In the genomic region with DNA sequence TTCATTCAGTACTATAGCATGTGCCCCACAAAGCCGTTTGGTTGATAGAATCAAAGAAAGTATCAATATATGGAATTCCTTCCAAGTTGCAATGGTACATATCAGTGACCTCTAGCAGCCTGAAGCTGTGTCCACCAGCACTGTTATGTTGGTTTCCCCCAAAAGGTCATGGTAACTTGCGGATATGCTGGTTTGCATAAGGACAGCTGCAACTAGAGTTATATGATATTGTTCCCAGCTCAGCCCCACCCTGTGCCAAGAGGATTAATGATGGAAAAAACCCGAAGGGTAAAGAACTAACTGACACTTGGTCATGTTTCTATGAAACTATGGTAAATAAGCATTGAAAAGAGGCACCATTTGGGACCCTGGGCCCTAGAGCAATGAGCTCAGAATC, we compare ENCODE assay signal across 15 cellular contexts.
DNase-seq lines count a peak whose midpoint lies in the region; ATAC-seq and TF ChIP-seq lines count a peak whose summit lies in the region.
"Had no signal": no experiment of that assay in that cellular context is flagged by ENCODE, and none has a peak within 500 bp of the region (broad histone marks: within the 10 kb centered on the region; RNA-seq: fewer than 3 reads in every experiment).

No MANE protein-coding gene starts in this region.

- CTCF ChIA-PET in MCF 10A (lab: Yijun Ruan, JAX) = interaction anchor here (0.6 to 2.5 kb wide), 9 partner anchors 10 to 378 kb away, joined by 3 to 16 read pairs (median 5); a partner anchor contains a TSS

- no peaks in the 10 kb centered on the region for H3K27me3 Mint-ChIP-seq in MCF 10A (ENCODE audit: insufficient read depth, unreplicated experiment)
- H3K27me3 Mint-ChIP-seq: CD4-positive, alpha-beta memory T cell; naive B cell had no signal

- TF ChIP-seq CTCF in MCF 10A (IDR thresholded peaks at IDR 0.05; ENCODE audit: unreplicated experiment) = no peak
- no peak for TF ChIP-seq CTCF in breast epithelium (IDR thresholded peaks at IDR 0.05)
- no peak for TF ChIP-seq CTCF in uterus (IDR thresholded peaks at IDR 0.05)
- TF ChIP-seq CTCF in MM.1S (IDR thresholded peaks at IDR 0.05; ENCODE audit: low read length) = no peak

- no peaks in the 10 kb centered on the region for H3K9me3 Mint-ChIP-seq in MCF 10A (ENCODE audit: unreplicated experiment)
- H3K9me3 Mint-ChIP-seq: CD4-positive, alpha-beta memory T cell; naive B cell had no signal

- H4K91ac ChIP-seq in mesenchymal stem cell (ENCODE audit: low read length) = no peak overlapping the region

- no peaks in the 10 kb centered on the region for H3K79me2 ChIP-seq in MM.1S (ENCODE audit: low read length)

- no peak overlapping the region for H3K4me3 Mint-ChIP-seq in MCF 10A (ENCODE audit: unreplicated experiment)
- H3K4me3 Mint-ChIP-seq: activated CD4-positive, alpha-beta T cell treated with anti-CD3 and anti-CD28 coated beads for 36 hours; CD4-positive, alpha-beta memory T cell had no signal

- POLR2A ChIA-PET in MCF 10A (lab: Yijun Ruan, JAX) = interaction anchor here (0.8 to 5.1 kb wide), 24 partner anchors 7 to 374 kb away, joined by 3 to 61 read pairs (median 4); a partner anchor contains a TSS

- peak overlapping the region; percentile 75 for H3K27ac Mint-ChIP-seq in MCF 10A (ENCODE audit: low read depth, unreplicated experiment)
- H3K27ac Mint-ChIP-seq: activated CD4-positive, alpha-beta T cell treated with anti-CD3 and anti-CD28 coated beads for 36 hours had no signal

- H3F3A ChIP-seq in MM.1S (ENCODE audit: insufficient read depth, low read length) = peaks cover 48% of the 10 kb centered on the region

- H3K27me3 ChIP-seq in breast epithelium = no peaks in the 10 kb centered on the region
- no peaks in the 10 kb centered on the region for H3K27me3 ChIP-seq in SJCRH30
- H3K27me3 ChIP-seq in mesenchymal stem cell (ENCODE audit: control insufficient read depth in 1 of 2, insufficient read depth in 1 of 2, low read length in 2 of 2) = no peaks in the 10 kb centered on the region
- H3K27me3 ChIP-seq in uterus = no peaks in the 10 kb centered on the region
- H3K27me3 ChIP-seq in MM.1S (replicated peaks; ENCODE audit: insufficient read depth, low read length) = no peaks in the 10 kb centered on the region

- H3K4ac ChIP-seq in mesenchymal stem cell (ENCODE audit: low read depth in 1 of 2, low read length in 2 of 2) = peak overlapping the region in 1 of 2 experiments; percentile 51

- H3K36me3 Mint-ChIP-seq in MCF 10A (ENCODE audit: insufficient read depth, unreplicated experiment) = no peaks in the 10 kb centered on the region
- H3K36me3 Mint-ChIP-seq: naive B cell had no signal

- peaks cover 1% of the 10 kb centered on the region for H3K79me1 ChIP-seq in mesenchymal stem cell (replicated peaks; ENCODE audit: low read length, poor library complexity, severe bottlenecking)

- intact Hi-C loops in MCF 10A (cut with micrococcal nuclease) = loop anchor here (5.0 to 10.0 kb wide), 2 partner anchors 75 to 297 kb away; no protein-coding TSS in a partner anchor
- intact Hi-C loops in breast epithelium (cut with DNase I; ENCODE audit: low total_unique reads) = loop anchor here (10.0 kb wide), 1 partner anchor 415 kb away; no protein-coding TSS in a partner anchor
- intact Hi-C loops in uterus (cut with DNase I; ENCODE audit: low total_unique reads) = no loop called here

- no peaks in the 10 kb centered on the region for H3K9me2 ChIP-seq in MM.1S (replicated peaks; ENCODE audit: insufficient read depth, low read length)

- H3K27ac ChIP-seq in breast epithelium (peak overlapping the region in 1 of 2 donors; percentile 10), SJCRH30 (peak overlapping the region; percentile 37), mesenchymal stem cell (ENCODE audit: low read length, poor library complexity, severe bottlenecking) (peak overlapping the region; percentile 65), uterus (peak overlapping the region; percentile 69 to 86), MM.1S (ENCODE audit: low read length) (no peak overlapping the region)

- no peak overlapping the region for H3K4me3 ChIP-seq in breast epithelium
- no peak overlapping the region for H3K4me3 ChIP-seq in SJCRH30
- H3K4me3 ChIP-seq in mesenchymal stem cell (ENCODE audit: insufficient read depth in 1 of 2, low read depth in 1 of 2, low read length in 2 of 2) = no peak overlapping the region
- no peak overlapping the region for H3K4me3 ChIP-seq in uterus
- no peak overlapping the region for H3K4me3 ChIP-seq in MM.1S (ENCODE audit: low read length)

- H3K4me1 ChIP-seq in breast epithelium (no peaks in the 10 kb centered on the region), SJCRH30 (peaks cover 22% of the 10 kb centered on the region), mesenchymal stem cell (ENCODE audit: control insufficient read depth, insufficient read depth, low read depth, low read length) (peaks cover 7% of the 10 kb centered on the region), uterus (no peaks in the 10 kb centered on the region), MM.1S (ENCODE audit: low read length) (peaks cover 53% of the 10 kb centered on the region)

- ATAC-seq in HG03095 (IDR thresholded peaks at IDR 0.05; ENCODE audit: unreplicated experiment) = no peak
- ATAC-seq: activated CD4-positive, alpha-beta T cell treated with anti-CD3 and anti-CD28 coated beads for 36 hours; left ventricle myocardium superior; stimulated activated naive CD8-positive, alpha-beta T cell treated with anti-CD3 and anti-CD28 coated beads, Interleukin-15, Interleukin-2, amounts not matched to agents 100 U/mL and 50 U/mL, for 24 hours had no signal

- no peak overlapping the region for H2BK12ac ChIP-seq in mesenchymal stem cell (ENCODE audit: low read length in 2 of 2)

- no peak overlapping the region for H3K23ac ChIP-seq in mesenchymal stem cell (ENCODE audit: low read length in 2 of 2)

- peak overlapping the region in 1 of 2 experiments; percentile 19 for H3K18ac ChIP-seq in mesenchymal stem cell (ENCODE audit: low read depth in 1 of 2, low read length in 2 of 2)

- H2AFZ ChIP-seq in mesenchymal stem cell (ENCODE audit: low read depth, low read length) (no peak overlapping the region), MM.1S (ENCODE audit: low read length) (no peak overlapping the region)

- H3K14ac ChIP-seq in mesenchymal stem cell (ENCODE audit: low read length in 2 of 2) = no peak overlapping the region

- no peak overlapping the region for H2BK120ac ChIP-seq in mesenchymal stem cell (ENCODE audit: low read depth, low read length)

- WGBS in mesenchymal stem cell = 50% methylated on average over 2 of the region's 3 CpGs

- no peak overlapping the region for H2BK15ac ChIP-seq in mesenchymal stem cell (ENCODE audit: low read depth, poor library complexity, severe bottlenecking)

- H3K4me2 ChIP-seq in mesenchymal stem cell (ENCODE audit: low read length, poor library complexity, severe bottlenecking) = no peak overlapping the region
- H3K4me2 ChIP-seq in MM.1S (ENCODE audit: low read depth, low read length) = no peak overlapping the region

- H3K36me3 ChIP-seq in breast epithelium = no peaks in the 10 kb centered on the region
- H3K36me3 ChIP-seq in SJCRH30 = no peaks in the 10 kb centered on the region
- no peaks in the 10 kb centered on the region for H3K36me3 ChIP-seq in mesenchymal stem cell (ENCODE audit: control insufficient read depth in 1 of 2, insufficient read depth in 2 of 2, low read depth in 1 of 2, low read length in 2 of 2)
- no peaks in the 10 kb centered on the region for H3K36me3 ChIP-seq in uterus
- H3K36me3 ChIP-seq in MM.1S (replicated peaks; ENCODE audit: insufficient read depth, low read length) = no peaks in the 10 kb centered on the region

- DNase-seq in MCF 10A (ENCODE audit: unreplicated experiment) = peak; percentile 46
- DNase-seq in breast epithelium (ENCODE audit: low spot score in 2 of 2) = no peak
- DNase-seq in SJCRH30 = peak; percentile 50 to 72
- no peak for DNase-seq in mesenchymal stem cell
- no peak for DNase-seq in uterus
- DNase-seq in MM.1S = no peak
- DNase-seq in retina = no peak
- DNase-seq: activated CD4-positive, alpha-beta T cell treated with anti-CD3 and anti-CD28 coated beads for 36 hours; activated effector memory CD4-positive, alpha-beta T cell treated with Interleukin-2 at 50 U/mL for 16 hours; CD4-positive, alpha-beta memory T cell; left ventricle myocardium superior; naive B cell; NCI-H2029; stimulated activated naive CD8-positive, alpha-beta T cell treated with anti-CD3 and anti-CD28 coated beads, Interleukin-15, Interleukin-2, amounts not matched to agents 100 U/mL and 50 U/mL, for 24 hours had no signal

- H3K4me1 Mint-ChIP-seq in MCF 10A (ENCODE audit: insufficient read depth, unreplicated experiment) = peaks cover 20% of the 10 kb centered on the region

- H4K20me1 ChIP-seq in MM.1S (ENCODE audit: insufficient read depth, low read length) = no peaks in the 10 kb centered on the region

- H3K9me3 ChIP-seq in breast epithelium (no peaks in the 10 kb centered on the region), SJCRH30 (replicated peaks) (no peaks in the 10 kb centered on the region), mesenchymal stem cell (ENCODE audit: control insufficient read depth, low read length) (no peaks in the 10 kb centered on the region), uterus (no peaks in the 10 kb centered on the region), MM.1S (replicated peaks; ENCODE audit: insufficient read depth, low read length) (no peaks in the 10 kb centered on the region)

- H2AK5ac ChIP-seq in mesenchymal stem cell (ENCODE audit: low read length, severe bottlenecking) = peak overlapping the region; percentile 88

- no peak overlapping the region for H2BK5ac ChIP-seq in mesenchymal stem cell (ENCODE audit: low read depth, low read length, poor library complexity, severe bottlenecking)

- H4K8ac ChIP-seq in mesenchymal stem cell (ENCODE audit: low read length) = no peak overlapping the region

- H3K9ac ChIP-seq in mesenchymal stem cell (ENCODE audit: low read length) (peak overlapping the region; percentile 55), MM.1S (ENCODE audit: low read length) (no peak overlapping the region)

- TF ChIP-seq POLR2A in breast epithelium (IDR thresholded peaks at IDR 0.05) (no peak), uterus (IDR thresholded peaks at IDR 0.05) (no peak)

- no TSS peak for BruUV-seq in MCF 10A (replicated peaks; lab: Mats Ljungman, UMichigan)

Comparison
In these comparisons a context has a peak if more than half of its experiments do, and no peak if none do; other contexts are left out.
1. DNase-seq: peak in MCF 10A (single experiment) and SJCRH30 (2 of 2); none in breast epithelium (0 of 2), mesenchymal stem cell (single experiment), uterus (0 of 2), MM.1S (single experiment) and retina (single experiment).